In the genomic region with DNA sequence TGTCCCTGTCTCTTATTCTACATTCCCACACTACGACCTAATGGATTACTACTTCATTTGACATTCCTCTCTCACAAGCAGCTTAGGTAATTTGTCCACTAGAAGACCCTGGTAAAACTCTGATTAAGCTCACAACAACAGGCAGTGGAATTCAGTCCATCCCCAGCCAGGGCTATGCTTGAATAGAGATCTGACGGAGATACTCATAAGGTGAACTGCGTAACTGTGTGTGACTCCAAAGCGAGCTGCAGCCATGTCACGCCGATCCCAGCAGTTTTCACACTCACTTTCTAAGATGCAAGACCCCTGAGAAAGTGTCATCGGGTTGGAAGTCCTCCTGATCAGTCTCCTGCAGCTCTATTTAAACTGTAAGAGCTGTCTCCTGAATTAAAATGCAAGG, we compare ENCODE assay signal across 14 cellular contexts. TPM values are rescaled to one million over a fixed set of nuclear protein-coding genes. Genes with fewer than 3 reads are reported as not detected.
"Had no signal": no experiment of that assay in that cellular context is flagged by ENCODE, and none has a peak within 500 bp of the region (broad histone marks: within the 10 kb centered on the region; RNA-seq: fewer than 3 reads in every experiment).

No MANE protein-coding gene starts in this region.

- H3K27ac ChIP-seq: ascending aorta, dorsolateral prefrontal cortex, esophagus squamous epithelium, foreskin keratinocyte, parathyroid adenoma, right atrium auricular region, tibial nerve had no signal

- H3K4me1 ChIP-seq: ascending aorta, esophagus squamous epithelium, foreskin keratinocyte, parathyroid adenoma, right atrium auricular region, tibial nerve had no signal

- H3K36me3 ChIP-seq: ascending aorta, esophagus squamous epithelium, right atrium auricular region, tibial nerve had no signal

- H3K4me3 ChIP-seq: ascending aorta, dorsolateral prefrontal cortex, esophagus squamous epithelium, right atrium auricular region, tibial nerve had no signal

- H3K27me3 ChIP-seq: ascending aorta, esophagus squamous epithelium, foreskin keratinocyte, right atrium auricular region, tibial nerve had no signal

- H3K9ac ChIP-seq: parathyroid adenoma had no signal

- H3K79me2 ChIP-seq: parathyroid adenoma had no signal

- H3K9me3 ChIP-seq: ascending aorta, esophagus squamous epithelium, right atrium auricular region had no signal

- H2AFZ ChIP-seq: parathyroid adenoma had no signal

- ATAC-seq: activated CD4-positive, CD25-positive, alpha-beta regulatory T cell treated with anti-CD3 and anti-CD28 coated beads, Interleukin-2, amount 50 U/mL, for 24 hours; foreskin keratinocyte; left ventricle myocardium superior had no signal

- DNase-seq: activated effector memory CD4-positive, alpha-beta T cell treated with Interleukin-2 at 50 U/mL for 16 hours; activated naive CD8-positive, alpha-beta T cell treated with anti-CD3 and anti-CD28 coated beads, Interleukin-2, amount 10 ng/mL, durations not matched to agents 7 days and 5 days; activated T-cell treated with anti-CD3 and anti-CD28 coated beads, Interleukin-2, amount 50 U/mL, for 1 hour; dorsolateral prefrontal cortex; esophagus squamous epithelium; foreskin keratinocyte; left ventricle myocardium superior; small intestine had no signal

RNA-seq across cellular contexts. Expression of a gene that starts 25.7 kb away (rescaled TPM):
- total RNA-seq: activated naive CD8-positive, alpha-beta T cell treated with anti-CD3 and anti-CD28 coated beads, Interleukin-2, amount 10 ng/mL, durations not matched to agents 7 days and 5 days; T-helper 2 cell treated with Interferon-gamma antibody and Interleukin-4, amounts not matched to agents 100 ng/mL and 5 ng/mL, for 36 hours had no signal
